In the genomic region with DNA sequence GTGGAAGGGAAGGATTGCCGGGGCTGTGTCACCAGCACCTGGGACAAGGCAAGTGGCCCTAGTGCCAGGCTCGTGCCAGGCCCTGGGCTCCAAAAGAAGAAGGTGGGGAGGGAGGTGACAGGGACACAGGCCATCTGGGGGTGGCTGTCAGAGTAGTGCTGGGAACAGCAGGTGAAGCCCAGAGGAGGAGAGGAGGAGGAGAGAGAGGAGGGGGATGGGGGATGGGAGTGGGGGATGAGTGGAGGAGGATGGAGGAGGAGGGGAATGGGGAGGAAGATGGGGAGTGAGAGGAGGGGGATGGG, we compare ENCODE assay signal across 1 cellular context.
TF ChIP-seq lines count a peak whose summit lies in the region.

No MANE protein-coding gene starts in this region.

TF ChIP-seq in H1, 55 proteins besides CTCF, POLR2A, EP300 and RAD21:
- TF ChIP-seq YY1 (IDR thresholded peaks at IDR 0.05; ENCODE audit: low read depth, low read length), result 0 out of 2 replicates have a peak, but pooled peaks have one; percentile 39
- TF ChIP-seq EGR1 (IDR thresholded peaks at IDR 0.05; ENCODE audit: borderline replicate concordance, low read depth, low read length), result no peak
- TF ChIP-seq, protein P1, sequence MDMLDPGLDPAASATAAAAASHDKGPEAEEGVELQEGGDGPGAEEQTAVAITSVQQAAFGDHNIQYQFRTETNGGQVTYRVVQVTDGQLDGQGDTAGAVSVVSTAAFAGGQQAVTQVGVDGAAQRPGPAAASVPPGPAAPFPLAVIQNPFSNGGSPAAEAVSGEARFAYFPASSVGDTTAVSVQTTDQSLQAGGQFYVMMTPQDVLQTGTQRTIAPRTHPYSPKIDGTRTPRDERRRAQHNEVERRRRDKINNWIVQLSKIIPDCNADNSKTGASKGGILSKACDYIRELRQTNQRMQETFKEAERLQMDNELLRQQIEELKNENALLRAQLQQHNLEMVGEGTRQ (IDR thresholded peaks at IDR 0.05; ENCODE audit: low read length), result no peak
- TF ChIP-seq KDM1A (IDR thresholded peaks at IDR 0.05; ENCODE audit: borderline replicate concordance, low read length), result peak; percentile 89; the same call in 1 of the 2 replicates
